Comparison of ENCODE assay signal across 8 cellular contexts in the genomic region with DNA sequence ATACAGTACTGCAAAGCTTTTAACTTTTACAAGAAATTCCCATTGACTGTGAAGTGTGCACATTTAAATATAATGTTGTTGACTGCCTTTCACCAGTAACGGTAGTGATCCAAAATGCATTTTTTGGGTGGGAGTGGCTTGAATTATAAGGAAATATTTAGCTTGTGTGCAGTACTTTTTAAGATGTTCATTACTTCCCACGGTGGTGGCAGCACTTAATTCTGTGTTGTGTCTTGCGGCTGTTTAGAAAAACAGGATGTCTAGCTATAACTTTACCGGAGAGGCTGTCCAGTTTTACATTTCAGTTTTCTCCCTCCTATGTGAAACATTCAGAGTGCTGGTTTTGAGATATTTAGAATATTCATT. TPM values are rescaled to one million over a fixed set of nuclear protein-coding genes. Genes with fewer than 3 reads are reported as not detected.
DNase-seq lines count a peak whose midpoint lies in the region; ATAC-seq and TF ChIP-seq lines count a peak whose summit lies in the region.

No MANE protein-coding gene starts in this region.

- H3K27ac ChIP-seq in heart left ventricle = peak overlapping the region in 7 of 12 donors; percentile 21 to 93 (median 87)
- peak overlapping the region in 1 of 2 donors; percentile 95 for H3K27ac ChIP-seq in left lung
- peak overlapping the region; percentile 43 to 90 (median 70) for H3K27ac ChIP-seq in upper lobe of left lung

- H3K27me3 ChIP-seq in heart left ventricle = no peaks in the 10 kb centered on the region
- no peaks in the 10 kb centered on the region for H3K27me3 ChIP-seq in left lung
- no peaks in the 10 kb centered on the region for H3K27me3 ChIP-seq in upper lobe of left lung

- TF ChIP-seq CTCF in heart left ventricle (IDR thresholded peaks at IDR 0.05) (no peak), left lung (IDR thresholded peaks at IDR 0.05) (no peak), upper lobe of left lung (IDR thresholded peaks at IDR 0.05) (no peak)

- ATAC-seq in heart left ventricle = no peak
- ATAC-seq in Right ventricle myocardium superior (ENCODE audit: poor library complexity) = no peak
- no peak for ATAC-seq in left lung
- no peak for ATAC-seq in upper lobe of left lung (ENCODE audit: low FRiP score in 2 of 2)
- ATAC-seq in activated CD4-positive, CD25-positive, alpha-beta regulatory T cell treated with anti-CD3 and anti-CD28 coated beads, Interleukin-2, amount 50 U/mL, for 24 hours = no peak

- H3K4me3 ChIP-seq in heart left ventricle (peak overlapping the region in 11 of 12 donors; percentile 68 to 99 (median 86)), left lung (peak overlapping the region; percentile 89 to 92), upper lobe of left lung (peak overlapping the region in 3 of 4 donors; percentile 77 to 92 (median 79))

- peaks cover 63% of the 10 kb centered on the region for H3K4me1 Mint-ChIP-seq in activated naive CD4-positive, alpha-beta T cell treated with anti-CD3 and anti-CD28 coated beads, Interleukin-2, amount 50 U/mL, for 24 hours

- WGBS in heart left ventricle, 4 donors = 7 to 11% (median 8%) methylated on average over 4 of the region's 4 CpGs
- 6 to 12% methylated on average over 4 of the region's 4 CpGs for WGBS in upper lobe of left lung, 2 donors

- H3K27me3 Mint-ChIP-seq in activated naive CD4-positive, alpha-beta T cell treated with anti-CD3 and anti-CD28 coated beads, Interleukin-2, amount 50 U/mL, for 24 hours = no peaks in the 10 kb centered on the region

- no peaks in the 10 kb centered on the region for H3K9me3 Mint-ChIP-seq in activated naive CD4-positive, alpha-beta T cell treated with anti-CD3 and anti-CD28 coated beads, Interleukin-2, amount 50 U/mL, for 24 hours

- H3K4me1 ChIP-seq in heart left ventricle = peaks cover 0 to 75% (median 34%) of the 10 kb centered on the region in 12 donors
- peaks cover 3 to 69% of the 10 kb centered on the region in 2 donors for H3K4me1 ChIP-seq in left lung
- H3K4me1 ChIP-seq in upper lobe of left lung = peaks cover 27 to 48% (median 37%) of the 10 kb centered on the region in 4 donors

- TF ChIP-seq EP300 in upper lobe of left lung (IDR thresholded peaks at IDR 0.05) = no peak

- no peak for TF ChIP-seq POLR2A in heart left ventricle (IDR thresholded peaks at IDR 0.05)
- TF ChIP-seq POLR2A in upper lobe of left lung (IDR thresholded peaks at IDR 0.05) = no peak

- intact Hi-C loops in heart left ventricle (cut with DNase I) = loop anchor here (2.0 to 10.0 kb wide), 13 partner anchors 19 to 323 kb away; a partner anchor contains a TSS
- intact Hi-C loops in Right ventricle myocardium superior (cut with DNase I) = loop anchor here (5.0 to 10.0 kb wide), 3 partner anchors 67 to 123 kb away; a partner anchor contains a TSS
- intact Hi-C loops in left lung (cut with DNase I) = no loop called here

- peak overlapping the region; percentile 91 for H3K27ac Mint-ChIP-seq in activated naive CD4-positive, alpha-beta T cell treated with anti-CD3 and anti-CD28 coated beads, Interleukin-2, amount 50 U/mL, for 24 hours

- in situ Hi-C loops in ACHN (cut with HindIII; ENCODE audit: low pct_ligation_motif_present, low pct_unique_long_range_greater_than_20kb, low sequenced_read_pairs) = no loop called here

- peak overlapping the region; percentile 92 for H3K4me3 Mint-ChIP-seq in activated naive CD4-positive, alpha-beta T cell treated with anti-CD3 and anti-CD28 coated beads, Interleukin-2, amount 50 U/mL, for 24 hours

- H3K36me3 ChIP-seq in heart left ventricle (peaks cover 0 to 7% (median 0%) of the 10 kb centered on the region in 9 donors), left lung (no peaks in the 10 kb centered on the region), upper lobe of left lung (no peaks in the 10 kb centered on the region)

- peaks cover 16% of the 10 kb centered on the region for H3K36me3 Mint-ChIP-seq in activated naive CD4-positive, alpha-beta T cell treated with anti-CD3 and anti-CD28 coated beads, Interleukin-2, amount 50 U/mL, for 24 hours

- no peaks in the 10 kb centered on the region for H3K9me3 ChIP-seq in heart left ventricle
- H3K9me3 ChIP-seq in left lung = no peaks in the 10 kb centered on the region
- no peaks in the 10 kb centered on the region for H3K9me3 ChIP-seq in upper lobe of left lung

- DNase-seq in heart left ventricle (no peak), Right ventricle myocardium superior (no peak), left lung (no peak), upper lobe of left lung (no peak), NOMO-1 treated with dmso at 0.1 percent for 144 hours (lab: John Stamatoyannopoulos, UW; ENCODE audit: unreplicated experiment) (no peak), ACHN (no peak)

RNA-seq across cellular contexts. Expression of a gene that starts 1.7 kb away (rescaled TPM):
- total RNA-seq in heart left ventricle (10 to 100 TPM; 10.9 to 22.2 (median 19.9) TPM), Right ventricle myocardium superior (13.7 TPM), left lung (10 to 100 TPM; 17.6 to 20.2 TPM), upper lobe of left lung (10 to 100 TPM; 12.3 to 28.8 (median 19.5) TPM)
- 1 to 10 TPM; 3.8 TPM for polyA plus RNA-seq in heart left ventricle

Comparison
In these comparisons a context has a peak if more than half of its experiments do, and no peak if none do; other contexts are left out.
1. intact Hi-C loops: an anchor here in heart left ventricle (2.0 to 10.0 kb wide) and Right ventricle myocardium superior (5.0 to 10.0 kb wide); none called in left lung.